Comparison of ENCODE assay signal across 9 cellular contexts in genomic region chr5:179794575-179794974, GRCh38.
DNase-seq lines count a peak whose midpoint lies in the region; ATAC-seq, FAIRE-seq and TF ChIP-seq lines count a peak whose summit lies in the region.
"Had no signal": no experiment of that assay in that cellular context is flagged by ENCODE, and none has a peak within 500 bp of the region (broad histone marks: within the 10 kb centered on the region; RNA-seq: fewer than 3 reads in every experiment).

No MANE protein-coding gene starts in this region.

- CTCF ChIA-PET in RWPE1 (lab: Yijun Ruan, JAX): interaction anchor here (1.2 to 7.0 kb wide), 2 partner anchors 21 to 31 kb away, joined by 3 to 39 read pairs; no protein-coding TSS in a partner anchor

- H3K36me3 ChIP-seq in rectal smooth muscle tissue (ENCODE audit: control insufficient read depth, insufficient read depth, low read length): peaks cover 25% of the 10 kb centered on the region

- TF ChIP-seq CTCF in RWPE1 (conservative IDR thresholded peaks at IDR 0.05; ENCODE audit: low read depth) (no peak), fibroblast of pulmonary artery (IDR thresholded peaks at IDR 0.05; ENCODE audit: low read length, missing control alignments) (no peak)

- no peak for FAIRE-seq in H54 (lab: Jason Lieb, UNC)

- H3K27me3 ChIP-seq in rectal smooth muscle tissue (ENCODE audit: control insufficient read depth, insufficient read depth, low read length): no peaks in the 10 kb centered on the region

- 0 out of 2 replicates have a peak, but pooled peaks have one; percentile 4 for TF ChIP-seq POLR2A in H54 (IDR thresholded peaks at IDR 0.05; ENCODE audit: low read depth, low read length)
- no peak for TF ChIP-seq POLR2A in erythroblast (IDR thresholded peaks at IDR 0.05; ENCODE audit: low read length)

- ATAC-seq in HG02885 (IDR thresholded peaks at IDR 0.05; ENCODE audit: poor library complexity, unreplicated experiment) (no peak), HG03354 (IDR thresholded peaks at IDR 0.05; ENCODE audit: poor library complexity, severe bottlenecking, unreplicated experiment) (no peak), HG02759 (IDR thresholded peaks at IDR 0.05; ENCODE audit: unreplicated experiment) (no peak)

- H3K27ac ChIP-seq in RWPE1: peak overlapping the region; percentile 86
- H3K27ac ChIP-seq in rectal smooth muscle tissue (ENCODE audit: low read depth, low read length): no peak overlapping the region

- POLR2A ChIA-PET in RWPE1 (lab: Yijun Ruan, JAX; ENCODE audit: low non-redundant PET): interaction anchor here (0.6 to 0.7 kb wide), 3 partner anchors 12 to 423 kb away, joined by 3 to 5 read pairs (median 4); no protein-coding TSS in a partner anchor

- H3K9ac ChIP-seq in rectal smooth muscle tissue (ENCODE audit: low read length): no peak overlapping the region

- H3K4me3 ChIP-seq in fibroblast of pulmonary artery (replicated peaks; ENCODE audit: low read depth, low read length) (peak overlapping the region; percentile 43), rectal smooth muscle tissue (ENCODE audit: low read length) (peak overlapping the region; percentile 67)

- H3K4me1 ChIP-seq in rectal smooth muscle tissue (ENCODE audit: control insufficient read depth, insufficient read depth, low read length): no peaks in the 10 kb centered on the region

- no peak for DNase-seq in H54 (ENCODE audit: insufficient read length, low spot score)
- DNase-seq in RWPE1 (ENCODE audit: low spot score): no peak
- no peak for DNase-seq in fibroblast of pulmonary artery (ENCODE audit: low read depth)
- DNase-seq in erythroblast (lab: John Stamatoyannopoulos, UW): no peak
- DNase-seq: activated effector memory CD4-positive, alpha-beta T cell treated with Interleukin-2 at 50 U/mL for 16 hours had no signal
